In the genomic region with DNA sequence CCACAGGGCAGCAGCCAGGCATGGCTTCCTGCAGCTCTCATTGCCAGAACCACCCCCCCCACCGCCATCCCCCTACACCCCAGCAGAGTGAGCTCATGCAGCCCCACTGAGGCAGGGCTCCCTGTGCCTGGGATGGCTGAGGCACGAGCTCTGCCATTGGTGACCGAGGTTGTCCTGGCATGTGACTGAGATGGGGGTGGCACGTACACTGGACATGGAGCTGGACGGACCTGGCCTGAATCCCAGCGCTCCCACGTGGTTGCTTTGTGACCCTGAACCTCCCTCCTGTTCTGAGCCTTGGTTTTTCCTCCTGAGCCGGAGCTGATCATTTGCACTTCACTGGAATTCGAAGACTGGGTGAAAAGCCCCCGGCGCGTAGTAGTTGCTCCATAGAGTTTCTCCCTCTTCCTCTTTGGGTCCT, we compare ENCODE assay signal across 1 cellular context.
A peak's percentile ranks its signal among the peaks of the same experiment; 100 is the strongest.
TF ChIP-seq lines count a peak whose summit lies in the region.

No MANE protein-coding gene starts in this region.

TF ChIP-seq in H1, 55 proteins besides CTCF, POLR2A, EP300 and RAD21:
- TF ChIP-seq POLR2AphosphoS5 (IDR thresholded peaks at IDR 0.05; ENCODE audit: low read depth, low read length) (0 out of 2 replicates have a peak, but pooled peaks have one; percentile 15), SIX5 (IDR thresholded peaks at IDR 0.05; ENCODE audit: low read depth, low read length) (no peak)
